Comparison of ENCODE assay signal across 8 cellular contexts in the genomic region with DNA sequence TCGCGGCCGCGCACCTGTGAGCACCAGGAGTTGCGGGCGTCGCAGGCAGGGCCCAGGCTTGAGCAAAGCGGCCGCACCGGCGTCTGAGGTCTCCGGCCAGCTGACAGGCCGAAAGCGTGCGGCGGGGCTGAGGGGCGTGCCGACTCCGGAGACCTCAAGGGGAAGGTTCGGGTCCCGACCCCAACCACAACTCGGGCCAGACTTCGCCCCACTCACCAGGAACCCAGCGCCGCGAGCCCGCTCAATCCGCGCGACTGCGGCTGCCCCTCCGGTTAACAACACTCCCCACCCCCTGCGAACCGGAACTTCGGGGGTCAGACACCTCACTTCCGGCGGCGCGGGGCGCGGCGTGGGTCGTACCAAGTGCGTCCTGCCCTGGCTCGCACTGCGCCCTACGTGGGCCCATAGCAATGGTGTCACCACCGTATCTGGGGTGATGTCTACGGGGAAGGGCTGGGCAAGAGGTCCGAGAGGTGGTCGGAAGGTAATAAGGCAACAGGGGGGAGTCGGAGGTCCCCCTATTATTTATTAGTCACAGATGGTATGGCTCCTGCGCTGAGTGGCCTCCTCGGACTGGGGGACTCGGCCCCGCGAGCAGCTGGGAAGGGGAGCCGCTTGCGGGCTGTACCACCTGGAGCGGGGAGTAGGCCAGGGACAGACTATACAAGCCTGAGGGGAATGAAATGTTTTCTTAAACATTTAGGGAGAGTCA. TPM values are rescaled to one million over a fixed set of nuclear protein-coding genes. Genes with fewer than 3 reads are reported as not detected.
DNase-seq lines count a peak whose midpoint lies in the region; ATAC-seq and TF ChIP-seq lines count a peak whose summit lies in the region.

A gene (minus strand): TSS at position 280 of the 712 bp plus-strand sequence. CDS start 918 bp downstream, outside the sequence.

- peak within 1 kb of the TSS; percentile 97 for H3K4me3 Mint-ChIP-seq in activated CD4-positive, alpha-beta T cell treated with anti-CD3 and anti-CD28 coated beads for 36 hours

- POLR2A ChIA-PET in activated CD4-positive, alpha-beta T cell treated with anti-CD3 and anti-CD28 coated beads for 36 hours (lab: Charles Lee), result interaction anchor here (0.6 to 3.2 kb wide), 10 partner anchors 12 to 744 kb away, joined by 3 to 19 read pairs (median 5); a partner anchor contains a TSS

- peaks cover 27% of the 10 kb centered on the region for H3K4me1 Mint-ChIP-seq in activated CD4-positive, alpha-beta T cell treated with anti-CD3 and anti-CD28 coated beads for 36 hours

- H3K27ac Mint-ChIP-seq in activated CD4-positive, alpha-beta T cell treated with anti-CD3 and anti-CD28 coated beads for 36 hours, result peak within 1 kb of the TSS; percentile 97

- no peaks in the 10 kb centered on the region for H3K9me3 Mint-ChIP-seq in activated CD4-positive, alpha-beta T cell treated with anti-CD3 and anti-CD28 coated beads for 36 hours (ENCODE audit: low read depth)

- peak; percentile 95 for TF ChIP-seq POLR2A in GM19099 (IDR thresholded peaks at IDR 0.05; ENCODE audit: extremely low read depth, insufficient read length, low read depth)

- peaks cover 12% of the 10 kb centered on the region for H3K36me3 Mint-ChIP-seq in activated CD4-positive, alpha-beta T cell treated with anti-CD3 and anti-CD28 coated beads for 36 hours (ENCODE audit: low read depth)

- CTCF ChIA-PET in activated CD4-positive, alpha-beta T cell treated with anti-CD3 and anti-CD28 coated beads for 36 hours (lab: Charles Lee), result interaction anchor here (0.6 to 2.6 kb wide), 17 partner anchors 10 to 529 kb away, joined by 3 to 15 read pairs (median 4); a partner anchor contains a TSS

- TF ChIP-seq CTCF in AG10803 (conservative IDR thresholded peaks at IDR 0.05; ENCODE audit: low read length) (no peak), choroid plexus epithelial cell (conservative IDR thresholded peaks at IDR 0.05; ENCODE audit: low read depth, low read length) (no peak)

- H3K27me3 Mint-ChIP-seq in activated CD4-positive, alpha-beta T cell treated with anti-CD3 and anti-CD28 coated beads for 36 hours, result no peaks in the 10 kb centered on the region

- intact Hi-C loops in activated CD4-positive, alpha-beta T cell treated with anti-CD3 and anti-CD28 coated beads for 36 hours (cut with DNase I, micrococcal nuclease), result loop anchor here (1.0 to 2.0 kb wide), 9 partner anchors 12 to 436 kb away; a partner anchor contains a TSS
- intact Hi-C loops in left colon (cut with DNase I, micrococcal nuclease), result no loop called here

- H3K4me3 ChIP-seq in AG10803 (ENCODE audit: low read length) (peak within 1 kb of the TSS; percentile 94), choroid plexus epithelial cell (ENCODE audit: low read depth, low read length) (peak within 1 kb of the TSS; percentile 93)

- ATAC-seq in HG03378 (IDR thresholded peaks at IDR 0.05; ENCODE audit: unreplicated experiment), result peak; percentile 43
- ATAC-seq in activated CD4-positive, alpha-beta T cell treated with anti-CD3 and anti-CD28 coated beads for 36 hours, result peak; percentile 80
- ATAC-seq in left colon, result peak; percentile 76

- DNase-seq in AG10803 (ENCODE audit: low read depth) (peak; percentile 86), NCI-H510A (lab: John Stamatoyannopoulos, UW) (peak; percentile 86), choroid plexus epithelial cell (ENCODE audit: low read depth) (peak; percentile 86), left colon (peak; percentile 94 to 96)
- peak; percentile 95 for DNase-seq in activated CD4-positive, alpha-beta T cell treated with anti-CD3 and anti-CD28 coated beads for 36 hours
- DNase-seq in stimulated activated CD4-positive, alpha-beta T cell treated with anti-CD3 and anti-CD28 coated beads, Interleukin-1b, Interleukin-23, amount 100 ng/mL, for 48 hours, result peak; percentile 90

RNA-seq across cellular contexts. Expression of the gene that starts here (rescaled TPM):
- total RNA-seq in activated CD4-positive, alpha-beta T cell treated with anti-CD3 and anti-CD28 coated beads for 36 hours, result 10 to 100 TPM; 24.3 to 31.1 TPM
- total RNA-seq in left colon, result 10 to 100 TPM; 64.5 to 70.4 TPM

Comparison
In these comparisons a context has a peak if more than half of its experiments do, and no peak if none do; other contexts are left out.
1. Peak in every context shown above with its lines: DNase-seq, ATAC-seq and H3K4me3 ChIP-seq.
2. intact Hi-C loops: an anchor here in activated CD4-positive, alpha-beta T cell treated with anti-CD3 and anti-CD28 coated beads for 36 hours (1.0 to 2.0 kb wide); none called in left colon.